In genomic region chr14:73829526-73830431, GRCh38 we compare ENCODE assay signal across 8 cellular contexts. TPM values are rescaled to one million over a fixed set of nuclear protein-coding genes. Genes with fewer than 3 reads are reported as not detected.
DNase-seq lines count a peak whose midpoint lies in the region; ATAC-seq and FAIRE-seq lines count a peak whose summit lies in the region.

No MANE protein-coding gene starts in this region.

- H3K4me3 Mint-ChIP-seq in activated T-cell treated with anti-CD3 and anti-CD28 coated beads, Interleukin-2, amount 50 U/mL, for 72 hours: peak overlapping the region; percentile 77 to 88

- no peaks in the 10 kb centered on the region for H3K36me3 Mint-ChIP-seq in activated T-cell treated with anti-CD3 and anti-CD28 coated beads, Interleukin-2, amount 50 U/mL, for 72 hours (ENCODE audit: insufficient read depth in 2 of 2)

- H3K4me1 Mint-ChIP-seq in activated T-cell treated with anti-CD3 and anti-CD28 coated beads, Interleukin-2, amount 50 U/mL, for 72 hours (ENCODE audit: low read depth): peaks cover 21% of the 10 kb centered on the region

- no peaks in the 10 kb centered on the region for H3K9me3 Mint-ChIP-seq in activated T-cell treated with anti-CD3 and anti-CD28 coated beads, Interleukin-2, amount 50 U/mL, for 72 hours

- no peaks in the 10 kb centered on the region for H3K27me3 Mint-ChIP-seq in activated T-cell treated with anti-CD3 and anti-CD28 coated beads, Interleukin-2, amount 50 U/mL, for 72 hours (ENCODE audit: low read depth)

- DNase-seq in SIG-M5 treated with dmso at 0.1 percent for 504 hours (lab: John Stamatoyannopoulos, UW; ENCODE audit: unreplicated experiment) (peak; percentile 69), SIG-M5 (lab: John Stamatoyannopoulos, UW) (no peak), myocyte (ENCODE audit: low read depth) (peak; percentile 74), frontal cortex (ENCODE audit: low spot score in 2 of 2) (no peak), COLO829 (ENCODE audit: low spot score) (no peak), retina (no peak)
- peak; percentile 69 to 71 for DNase-seq in activated T-cell treated with anti-CD3 and anti-CD28 coated beads, Interleukin-2, amount 50 U/mL, for 72 hours

- ATAC-seq in HG03565 (IDR thresholded peaks at IDR 0.05; ENCODE audit: unreplicated experiment): peak; percentile 70
- ATAC-seq in activated T-cell treated with anti-CD3 and anti-CD28 coated beads, Interleukin-2, amount 50 U/mL, for 72 hours (replicated peaks in 1 of 2): peak; percentile 86 to 88

- peak overlapping the region; percentile 94 for H3K27ac Mint-ChIP-seq in activated T-cell treated with anti-CD3 and anti-CD28 coated beads, Interleukin-2, amount 50 U/mL, for 72 hours

- no peak for FAIRE-seq in frontal cortex (lab: Jason Lieb, UNC)

RNA-seq across cellular contexts. Expression of gene PTGR2, which starts 21.9 kb away (rescaled TPM):
- total RNA-seq in activated T-cell treated with anti-CD3 and anti-CD28 coated beads, Interleukin-2, amount 50 U/mL, for 72 hours: 1 to 10 TPM; 4.3 to 6.4 TPM
- total RNA-seq in myocyte (22.9 and 23.5 TPM in 2 replicates), frontal cortex (4.9 TPM)
- 6.6 TPM for polyA plus RNA-seq in myocyte (2012)

RNA-seq across cellular contexts. Expression of gene ZNF410, which starts 56.9 kb away (rescaled TPM):
- total RNA-seq in activated T-cell treated with anti-CD3 and anti-CD28 coated beads, Interleukin-2, amount 50 U/mL, for 72 hours: 10 to 100 TPM; 81.9 to 90.6 TPM
- total RNA-seq in myocyte: 35.6 and 52.7 TPM in 2 replicates
- polyA plus RNA-seq in myocyte (2012): 31.9 TPM
- total RNA-seq in frontal cortex: 71.3 TPM

Comparison
In these comparisons a context has a peak if more than half of its experiments do, and no peak if none do; other contexts are left out.
1. DNase-seq: peak in SIG-M5 treated with dmso at 0.1 percent for 504 hours (single experiment), activated T-cell treated with anti-CD3 and anti-CD28 coated beads, Interleukin-2, amount 50 U/mL, for 72 hours (2 of 2) and myocyte (single experiment); none in SIG-M5 (single experiment), frontal cortex (0 of 2), COLO829 (single experiment) and retina (single experiment).